Comparison of ENCODE assay signal across 13 cellular contexts in the genomic region with DNA sequence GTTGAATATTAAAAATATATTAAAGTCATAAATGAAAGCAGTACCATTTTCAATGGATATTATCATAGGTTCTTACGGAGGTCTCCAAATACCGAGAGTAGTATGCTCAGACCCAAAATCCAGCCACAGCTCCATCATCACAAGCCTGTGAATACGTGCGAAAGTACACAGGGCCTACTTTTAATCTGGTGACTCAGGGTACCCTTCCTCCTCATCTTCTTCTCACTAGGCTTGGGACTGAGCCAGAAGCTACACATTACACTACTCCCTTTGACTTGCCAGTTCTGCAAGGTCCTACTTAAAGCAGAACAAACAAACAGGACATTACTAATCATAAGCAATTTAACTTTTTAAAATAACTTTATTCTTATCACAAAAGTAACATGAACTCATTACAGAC. TPM values are rescaled to one million over a fixed set of nuclear protein-coding genes. Genes with fewer than 3 reads are reported as not detected.
DNase-seq lines count a peak whose midpoint lies in the region; ATAC-seq, FAIRE-seq and TF ChIP-seq lines count a peak whose summit lies in the region.
"Had no signal": no experiment of that assay in that cellular context is flagged by ENCODE, and none has a peak within 500 bp of the region (broad histone marks: within the 10 kb centered on the region; RNA-seq: fewer than 3 reads in every experiment).

No MANE protein-coding gene starts in this region.

- H3K27me3 Mint-ChIP-seq in astrocyte (ENCODE audit: low read depth, unreplicated experiment) = no peaks in the 10 kb centered on the region
- H3K27me3 Mint-ChIP-seq: activated CD8-positive, alpha-beta T cell treated with anti-CD3 and anti-CD28 coated beads for 36 hours; T-helper 17 cell had no signal

- peak; percentile 78 for FAIRE-seq in astrocyte (lab: Jason Lieb, UNC)

- H3K27ac ChIP-seq in ACC112 (ENCODE audit: low read depth, low read length) = peak overlapping the region; percentile 67
- H3K27ac ChIP-seq in astrocyte (ENCODE audit: low read depth, low read length) = peak overlapping the region; percentile 55
- H3K27ac ChIP-seq: C4-2B had no signal

- no peak for TF ChIP-seq CTCF in astrocyte (IDR thresholded peaks at IDR 0.05; ENCODE audit: insufficient read depth, low read depth, low read length)
- TF ChIP-seq CTCF in mucosa of descending colon (IDR thresholded peaks at IDR 0.05) = no peak

- H2AFZ ChIP-seq in ACC112 (ENCODE audit: low read length, unreplicated experiment) (no peak overlapping the region), astrocyte (ENCODE audit: low read depth, low read length) (no peak overlapping the region)

- peaks cover 7% of the 10 kb centered on the region for H3K4me1 ChIP-seq in ACC112 (ENCODE audit: control insufficient read depth, insufficient read depth, low read length, unreplicated experiment)
- peaks cover 10% of the 10 kb centered on the region for H3K4me1 ChIP-seq in astrocyte (ENCODE audit: insufficient read depth, low read length)
- no peaks in the 10 kb centered on the region for H3K4me1 ChIP-seq in mucosa of descending colon (ENCODE audit: low read depth)

- H3K9me3 Mint-ChIP-seq in astrocyte (ENCODE audit: unreplicated experiment) = peaks cover 2% of the 10 kb centered on the region
- H3K9me3 Mint-ChIP-seq: activated CD8-positive, alpha-beta T cell treated with anti-CD3 and anti-CD28 coated beads for 36 hours had no signal

- H3K9me3 ChIP-seq in astrocyte (ENCODE audit: insufficient read depth, low read depth, low read length) (no peaks in the 10 kb centered on the region), mucosa of descending colon (no peaks in the 10 kb centered on the region)
- H3K9me3 ChIP-seq: spleen had no signal

- H3K9ac ChIP-seq in astrocyte (ENCODE audit: low read length) = no peak overlapping the region

- peak; percentile 19 for ATAC-seq in mucosa of descending colon
- ATAC-seq in GM21529 (IDR thresholded peaks at IDR 0.05; ENCODE audit: unreplicated experiment) = no peak
- ATAC-seq: activated CD8-positive, alpha-beta T cell treated with anti-CD3 and anti-CD28 coated beads for 36 hours; T-helper 17 cell had no signal

- H3K4me1 Mint-ChIP-seq in astrocyte (ENCODE audit: low read depth, unreplicated experiment) = peaks cover 1% of the 10 kb centered on the region

- H3K4me3 ChIP-seq in ACC112 (ENCODE audit: low read depth, low read length) (0 out of 2 replicates have a peak overlapping the region, but pooled peaks have one; percentile 36), astrocyte (ENCODE audit: insufficient read depth, low read depth, low read length) (no peak overlapping the region), mucosa of descending colon (no peak overlapping the region)
- H3K4me3 ChIP-seq: spleen had no signal

- H3K36me3 ChIP-seq in ACC112 (ENCODE audit: insufficient read depth, low read length) = no peaks in the 10 kb centered on the region
- no peaks in the 10 kb centered on the region for H3K36me3 ChIP-seq in astrocyte (ENCODE audit: insufficient read depth, low read length)
- no peaks in the 10 kb centered on the region for H3K36me3 ChIP-seq in mucosa of descending colon (ENCODE audit: low read depth)

- H3K36me3 Mint-ChIP-seq in astrocyte (ENCODE audit: low read depth, unreplicated experiment) = peaks cover 2% of the 10 kb centered on the region

- H3K4me2 ChIP-seq in astrocyte (ENCODE audit: low read length) = peak overlapping the region; percentile 14

- intact Hi-C loops in mucosa of descending colon (cut with DNase I, micrococcal nuclease) = no loop called here

- peaks cover 3% of the 10 kb centered on the region for H4K20me1 ChIP-seq in astrocyte (ENCODE audit: insufficient read depth, low read length)

- no peaks in the 10 kb centered on the region for H3K27me3 ChIP-seq in ACC112 (ENCODE audit: insufficient read depth, low read length)
- H3K27me3 ChIP-seq in astrocyte (ENCODE audit: insufficient read depth, low read length) = no peaks in the 10 kb centered on the region
- H3K27me3 ChIP-seq: spleen had no signal

- H3K79me2 ChIP-seq in ACC112 (ENCODE audit: control insufficient read depth, insufficient read depth, low read length, unreplicated experiment) (peaks cover 12% of the 10 kb centered on the region), astrocyte (ENCODE audit: insufficient read depth, low read length) (peaks cover 26% of the 10 kb centered on the region)

- DNase-seq in H4 (ENCODE audit: low spot score) = peak; percentile 36
- peak; percentile 81 for DNase-seq in astrocyte (ENCODE audit: low read depth)
- DNase-seq in mucosa of descending colon = no peak
- DNase-seq in 8988T = no peak
- no peak for DNase-seq in NCI-H2171 treated with DMSO at 0.1 percent for 48 hours (lab: John Stamatoyannopoulos, UW)
- no peak for DNase-seq in SHP77 (lab: John Stamatoyannopoulos, UW)
- DNase-seq: activated CD8-positive, alpha-beta T cell treated with anti-CD3 and anti-CD28 coated beads for 36 hours; NCI-H1417; spleen; T-helper 17 cell had no signal

- H3K4me3 Mint-ChIP-seq in astrocyte (ENCODE audit: unreplicated experiment) = no peak overlapping the region
- H3K4me3 Mint-ChIP-seq: activated CD8-positive, alpha-beta T cell treated with anti-CD3 and anti-CD28 coated beads for 36 hours; T-helper 17 cell had no signal

- no peak overlapping the region for H3K27ac Mint-ChIP-seq in astrocyte (ENCODE audit: unreplicated experiment)
- H3K27ac Mint-ChIP-seq: activated CD8-positive, alpha-beta T cell treated with anti-CD3 and anti-CD28 coated beads for 36 hours; T-helper 17 cell had no signal

RNA-seq across cellular contexts. Expression of a gene that starts 7.6 kb away (rescaled TPM):
- total RNA-seq in H4 (2014; rRNA removed; shearing (Covaris generic)) = 7.3 and 10.1 TPM in 2 replicates
- total RNA-seq in astrocyte (50.9 and 53.8 TPM in 2 replicates), mucosa of descending colon (10 to 100 TPM; 15.8 to 22.4 (median 20.2) TPM)

Comparison
In these comparisons a context has a peak if more than half of its experiments do, and no peak if none do; other contexts are left out.
1. DNase-seq: peak in H4 (single experiment) and astrocyte (single experiment); none in mucosa of descending colon (0 of 3), 8988T (single experiment), NCI-H2171 treated with DMSO at 0.1 percent for 48 hours (single experiment) and SHP77 (0 of 2).